ENCODE assay signal across 13 cellular contexts in the genomic region with DNA sequence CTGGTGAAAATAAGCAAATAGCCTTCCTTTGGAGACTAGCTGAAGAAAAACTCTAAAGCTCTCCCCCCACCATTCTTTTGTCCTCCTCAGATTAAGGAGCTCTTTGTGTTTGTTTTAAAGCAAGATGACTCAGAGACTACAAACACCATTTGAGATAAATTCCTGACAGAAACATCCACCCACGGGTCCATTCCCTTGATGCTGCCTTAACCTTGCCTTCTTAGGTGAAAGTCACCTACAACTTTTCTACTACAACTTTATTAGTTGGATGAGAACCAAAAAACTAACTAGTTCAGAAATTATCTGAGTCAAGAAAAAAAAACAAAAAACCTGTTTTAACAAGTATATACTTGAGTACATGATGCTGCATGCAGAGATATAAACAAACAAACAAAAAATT.
DNase-seq lines count a peak whose midpoint lies in the region; ATAC-seq and TF ChIP-seq lines count a peak whose summit lies in the region.
"Had no signal": no experiment of that assay in that cellular context is flagged by ENCODE, and none has a peak within 500 bp of the region (broad histone marks: within the 10 kb centered on the region; RNA-seq: fewer than 3 reads in every experiment).

No MANE protein-coding gene starts in this region.

- ATAC-seq in HG02678 (IDR thresholded peaks at IDR 0.05; ENCODE audit: unreplicated experiment) (no peak), left ventricle myocardium superior (no peak), HG03442 (IDR thresholded peaks at IDR 0.05; ENCODE audit: unreplicated experiment) (no peak)
- ATAC-seq: activated CD8-positive, alpha-beta T cell treated with anti-CD3 and anti-CD28 coated beads, Interleukin-2, amount 10 ng/mL, durations not matched to agents 7 days and 5 days; stimulated activated naive CD8-positive, alpha-beta T cell treated with anti-CD3 and anti-CD28 coated beads, Interleukin-15, amount 100 ng/mL, for 72 hours had no signal

- no peaks in the 10 kb centered on the region for H4K20me1 ChIP-seq in neural progenitor cell (ENCODE audit: low read depth)

- peaks cover 13% of the 10 kb centered on the region for H3K4me1 Mint-ChIP-seq in neural progenitor cell
- H3K4me1 Mint-ChIP-seq: central memory CD8-positive, alpha-beta T cell; stimulated activated naive CD8-positive, alpha-beta T cell treated with anti-CD3 and anti-CD28 coated beads, Interleukin-15, amount 100 ng/mL, for 72 hours had no signal

- H3K9me3 ChIP-seq in MG63 (no peaks in the 10 kb centered on the region; the same call in 1 of the 2 replicates), neural progenitor cell (ENCODE audit: low read depth) (no peaks in the 10 kb centered on the region)

- TF ChIP-seq CTCF in epithelial cell of esophagus (IDR thresholded peaks at IDR 0.05; ENCODE audit: insufficient read depth, low read depth, low read length, missing control alignments): no peak
- no peak for TF ChIP-seq CTCF in neural progenitor cell (IDR thresholded peaks at IDR 0.05)

- DNase-seq in EL (peak; percentile 51), MG63 (peak; percentile 41), epithelial cell of esophagus (ENCODE audit: low read depth) (peak; percentile 72), neural progenitor cell (ENCODE audit: low spot score) (peak; percentile 67), left ventricle myocardium superior (no peak), HuH-7 (ENCODE audit: low spot score) (no peak)
- DNase-seq: activated CD8-positive, alpha-beta T cell treated with anti-CD3 and anti-CD28 coated beads, Interleukin-2, amount 10 ng/mL, durations not matched to agents 7 days and 5 days; C1 segment of cervical spinal cord; NCI-H524; stimulated activated naive CD8-positive, alpha-beta T cell treated with anti-CD3 and anti-CD28 coated beads, Interleukin-15, amount 100 ng/mL, for 72 hours had no signal

- H3K36me3 Mint-ChIP-seq in neural progenitor cell: no peaks in the 10 kb centered on the region

- H3K4me3 ChIP-seq in MG63: no peak overlapping the region
- H3K4me3 ChIP-seq in epithelial cell of esophagus (ENCODE audit: low read length): no peak overlapping the region
- no peak overlapping the region for H3K4me3 ChIP-seq in neural progenitor cell

- H3F3A ChIP-seq in neural progenitor cell (ENCODE audit: low read depth): peaks cover 5% of the 10 kb centered on the region

- peak overlapping the region; percentile 78 for H3K27ac Mint-ChIP-seq in neural progenitor cell
- H3K27ac Mint-ChIP-seq: activated CD8-positive, alpha-beta T cell treated with anti-CD3 and anti-CD28 coated beads, Interleukin-2, amount 10 ng/mL, durations not matched to agents 7 days and 5 days had no signal

- H3K9ac ChIP-seq in neural progenitor cell: no peak overlapping the region

- no peaks in the 10 kb centered on the region for H3K36me3 ChIP-seq in MG63
- H3K36me3 ChIP-seq in neural progenitor cell: no peaks in the 10 kb centered on the region

- no peak overlapping the region for H2AFZ ChIP-seq in neural progenitor cell (replicated peaks)

- intact Hi-C loops in left ventricle myocardium superior (cut with micrococcal nuclease): no loop called here

- H3K4me2 ChIP-seq in neural progenitor cell: peak overlapping the region; percentile 36

- no peaks in the 10 kb centered on the region for H3K9me3 Mint-ChIP-seq in neural progenitor cell
- H3K9me3 Mint-ChIP-seq: stimulated activated naive CD8-positive, alpha-beta T cell treated with anti-CD3 and anti-CD28 coated beads, Interleukin-15, amount 100 ng/mL, for 72 hours had no signal

- no peak overlapping the region for H3K27ac ChIP-seq in neural progenitor cell

- peaks cover 17% of the 10 kb centered on the region for H3K4me1 ChIP-seq in neural progenitor cell

- H3K79me2 ChIP-seq in neural progenitor cell (ENCODE audit: low read depth): no peaks in the 10 kb centered on the region

- H3K27me3 ChIP-seq in MG63: no peaks in the 10 kb centered on the region
- H3K27me3 ChIP-seq in neural progenitor cell: no peaks in the 10 kb centered on the region

- H3K4me3 Mint-ChIP-seq in neural progenitor cell: no peak overlapping the region
- H3K4me3 Mint-ChIP-seq: activated CD8-positive, alpha-beta T cell treated with anti-CD3 and anti-CD28 coated beads, Interleukin-2, amount 10 ng/mL, durations not matched to agents 7 days and 5 days; central memory CD8-positive, alpha-beta T cell; stimulated activated naive CD8-positive, alpha-beta T cell treated with anti-CD3 and anti-CD28 coated beads, Interleukin-15, amount 100 ng/mL, for 72 hours had no signal

- peaks cover 2% of the 10 kb centered on the region for H3K27me3 Mint-ChIP-seq in neural progenitor cell (ENCODE audit: insufficient read depth, low read depth)
- H3K27me3 Mint-ChIP-seq: central memory CD8-positive, alpha-beta T cell; stimulated activated naive CD8-positive, alpha-beta T cell treated with anti-CD3 and anti-CD28 coated beads, Interleukin-15, amount 100 ng/mL, for 72 hours had no signal

Comparison
In these comparisons a context has a peak if more than half of its experiments do, and no peak if none do; other contexts are left out.
1. DNase-seq: peak in EL (single experiment), MG63 (single experiment), epithelial cell of esophagus (single experiment) and neural progenitor cell (single experiment); none in left ventricle myocardium superior (single experiment) and HuH-7 (single experiment).